2 cellular contexts compared by ENCODE assay signal in the genomic region with DNA sequence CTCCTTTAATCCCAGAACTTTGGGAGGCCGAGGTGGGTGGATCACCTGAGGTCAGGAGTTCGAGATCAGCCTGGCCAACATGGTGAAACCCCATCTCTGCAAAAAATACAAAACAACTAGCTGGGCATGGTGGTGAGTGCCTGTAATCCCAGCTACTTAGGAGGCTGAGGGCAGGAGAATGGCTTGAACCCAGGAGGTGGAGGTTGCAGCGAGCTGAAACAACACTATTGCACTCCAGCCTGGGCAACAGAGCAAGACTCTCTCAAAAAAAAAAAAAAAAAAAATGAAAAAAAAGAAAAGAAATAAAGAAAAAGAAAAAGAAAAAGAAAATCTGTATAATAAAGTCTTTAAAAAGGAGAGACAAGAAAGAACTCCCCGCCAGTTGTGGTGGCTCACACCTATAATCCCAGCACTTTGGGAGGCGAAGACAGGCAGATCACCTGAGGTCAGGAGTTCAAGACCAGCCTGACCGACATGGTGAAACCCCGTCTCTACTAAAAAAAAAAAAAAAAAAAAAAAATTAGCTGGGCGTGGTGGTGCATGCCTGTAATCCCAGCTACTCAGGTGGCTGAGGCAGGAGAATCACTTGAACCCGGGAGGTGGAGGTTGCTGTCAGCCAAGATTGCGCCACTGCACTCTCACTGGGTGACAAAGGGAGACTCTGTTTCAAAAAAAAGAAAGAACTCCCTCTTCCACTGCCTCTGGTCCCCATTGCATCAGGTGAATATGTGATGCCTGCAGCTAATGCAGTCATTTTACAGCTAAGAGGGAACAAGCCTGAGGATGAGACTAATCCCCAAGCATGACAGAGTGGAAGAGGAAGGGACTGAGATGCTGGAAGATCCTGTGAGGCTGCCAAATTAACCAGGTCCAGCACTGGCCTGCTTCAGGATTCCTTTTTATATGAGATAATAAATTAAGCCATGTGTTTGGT.
TF ChIP-seq lines count a peak whose summit lies in the region.

No MANE protein-coding gene starts in this region.

TF ChIP-seq in HEK293, 187 proteins besides CTCF, POLR2A, EP300 and RAD21:
- TF ChIP-seq, protein P1, sequence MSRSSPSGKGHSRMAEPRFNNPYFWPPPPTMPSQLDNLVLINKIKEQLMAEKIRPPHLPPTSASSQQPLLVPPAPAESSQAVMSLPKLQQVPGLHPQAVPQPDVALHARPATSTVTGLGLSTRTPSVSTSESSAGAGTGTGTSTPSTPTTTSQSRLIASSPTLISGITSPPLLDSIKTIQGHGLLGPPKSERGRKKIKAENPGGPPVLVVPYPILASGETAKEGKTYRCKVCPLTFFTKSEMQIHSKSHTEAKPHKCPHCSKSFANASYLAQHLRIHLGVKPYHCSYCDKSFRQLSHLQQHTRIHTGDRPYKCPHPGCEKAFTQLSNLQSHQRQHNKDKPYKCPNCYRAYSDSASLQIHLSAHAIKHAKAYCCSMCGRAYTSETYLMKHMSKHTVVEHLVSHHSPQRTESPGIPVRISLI (tag by site-specific recombination; IDR thresholded peaks at IDR 0.05), result peak; percentile 58; the same call in 1 of the 2 replicates
TF ChIP-seq in HEK293: peak in this region for 1; not testable (repeated sequence) for 186.

TF ChIP-seq in K562, 482 proteins besides CTCF, POLR2A, EP300 and RAD21:
- TF ChIP-seq ZNF24 (IDR thresholded peaks at IDR 0.05) (0 out of 2 replicates have a peak, but pooled peaks have one; percentile 17), CEBPB (tag; IDR thresholded peaks at IDR 0.05) (peak; percentile 93), ZNF668 (CRISPR knock-in tag; IDR thresholded peaks at IDR 0.05) (0 out of 2 replicates have a peak, but pooled peaks have one; percentile 21), CEBPG (CRISPR knock-in tag; IDR thresholded peaks at IDR 0.05) (peak; percentile 59), CEBPG (tag; conservative IDR thresholded peaks at IDR 0.05 in 1 of 2, IDR thresholded peaks at IDR 0.05 in 1 of 2) (peak; percentile 49 to 80; a peak in 3 of 4 replicates), ZNF644 (tag; IDR thresholded peaks at IDR 0.05; ENCODE audit: low read depth) (peak; percentile 44; the same call in 1 of the 2 replicates), ZNF384 (IDR thresholded peaks at IDR 0.05; ENCODE audit: low read depth, low read length) (peak; percentile 38; the same call in 1 of the 2 replicates), CTBP1 (IDR thresholded peaks at IDR 0.05; ENCODE audit: borderline replicate concordance) (peak; percentile 27; the same call in 1 of the 2 replicates), BCOR (IDR thresholded peaks at IDR 0.05) (peak; percentile 63; the same call in 1 of the 2 replicates), ZNF766 (CRISPR knock-in tag; conservative IDR thresholded peaks at IDR 0.05) (0 out of 2 replicates have a peak, but pooled peaks have one; percentile 4), ZNF121 (CRISPR knock-in tag; conservative IDR thresholded peaks at IDR 0.05) (peak; percentile 72), IRF9 (tag; IDR thresholded peaks at IDR 0.05) (0 out of 2 replicates have a peak, but pooled peaks have one; percentile 42)
- TF ChIP-seq, protein P2, sequence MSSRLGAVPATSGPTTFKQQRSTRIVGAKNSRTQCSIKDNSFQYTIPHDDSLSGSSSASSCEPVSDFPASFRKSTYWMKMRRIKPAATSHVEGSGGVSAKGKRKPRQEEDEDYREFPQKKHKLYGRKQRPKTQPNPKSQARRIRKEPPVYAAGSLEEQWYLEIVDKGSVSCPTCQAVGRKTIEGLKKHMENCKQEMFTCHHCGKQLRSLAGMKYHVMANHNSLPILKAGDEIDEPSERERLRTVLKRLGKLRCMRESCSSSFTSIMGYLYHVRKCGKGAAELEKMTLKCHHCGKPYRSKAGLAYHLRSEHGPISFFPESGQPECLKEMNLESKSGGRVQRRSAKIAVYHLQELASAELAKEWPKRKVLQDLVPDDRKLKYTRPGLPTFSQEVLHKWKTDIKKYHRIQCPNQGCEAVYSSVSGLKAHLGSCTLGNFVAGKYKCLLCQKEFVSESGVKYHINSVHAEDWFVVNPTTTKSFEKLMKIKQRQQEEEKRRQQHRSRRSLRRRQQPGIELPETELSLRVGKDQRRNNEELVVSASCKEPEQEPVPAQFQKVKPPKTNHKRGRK (tag; IDR thresholded peaks at IDR 0.05), result peak; percentile 81
- TF ChIP-seq, protein P3, sequence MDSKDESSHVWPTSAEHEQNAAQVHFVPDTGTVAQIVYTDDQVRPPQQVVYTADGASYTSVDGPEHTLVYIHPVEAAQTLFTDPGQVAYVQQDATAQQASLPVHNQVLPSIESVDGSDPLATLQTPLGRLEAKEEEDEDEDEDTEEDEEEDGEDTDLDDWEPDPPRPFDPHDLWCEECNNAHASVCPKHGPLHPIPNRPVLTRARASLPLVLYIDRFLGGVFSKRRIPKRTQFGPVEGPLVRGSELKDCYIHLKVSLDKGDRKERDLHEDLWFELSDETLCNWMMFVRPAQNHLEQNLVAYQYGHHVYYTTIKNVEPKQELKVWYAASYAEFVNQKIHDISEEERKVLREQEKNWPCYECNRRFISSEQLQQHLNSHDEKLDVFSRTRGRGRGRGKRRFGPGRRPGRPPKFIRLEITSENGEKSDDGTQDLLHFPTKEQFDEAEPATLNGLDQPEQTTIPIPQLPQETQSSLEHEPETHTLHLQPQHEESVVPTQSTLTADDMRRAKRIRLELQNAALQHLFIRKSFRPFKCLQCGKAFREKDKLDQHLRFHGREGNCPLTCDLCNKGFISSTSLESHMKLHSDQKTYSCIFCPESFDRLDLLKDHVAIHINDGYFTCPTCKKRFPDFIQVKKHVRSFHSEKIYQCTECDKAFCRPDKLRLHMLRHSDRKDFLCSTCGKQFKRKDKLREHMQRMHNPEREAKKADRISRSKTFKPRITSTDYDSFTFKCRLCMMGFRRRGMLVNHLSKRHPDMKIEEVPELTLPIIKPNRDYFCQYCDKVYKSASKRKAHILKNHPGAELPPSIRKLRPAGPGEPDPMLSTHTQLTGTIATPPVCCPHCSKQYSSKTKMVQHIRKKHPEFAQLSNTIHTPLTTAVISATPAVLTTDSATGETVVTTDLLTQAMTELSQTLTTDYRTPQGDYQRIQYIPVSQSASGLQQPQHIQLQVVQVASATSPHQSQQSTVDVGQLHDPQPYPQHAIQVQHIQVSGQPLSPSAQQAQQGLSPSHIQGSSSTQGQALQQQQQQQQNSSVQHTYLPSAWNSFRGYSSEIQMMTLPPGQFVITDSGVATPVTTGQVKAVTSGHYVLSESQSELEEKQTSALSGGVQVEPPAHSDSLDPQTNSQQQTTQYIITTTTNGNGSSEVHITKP (IDR thresholded peaks at IDR 0.05; ENCODE audit: partially characterized antibody), result peak; percentile 20
